ENCODE assay signal across 18 cellular contexts in genomic region chrX:17818729-17819128, GRCh38. TPM values are rescaled to one million over a fixed set of nuclear protein-coding genes. Genes with fewer than 3 reads are reported as not detected.
DNase-seq lines count a peak whose midpoint lies in the region; ATAC-seq and TF ChIP-seq lines count a peak whose summit lies in the region.
"Had no signal": no experiment of that assay in that cellular context is flagged by ENCODE, and none has a peak within 500 bp of the region (broad histone marks: within the 10 kb centered on the region; RNA-seq: fewer than 3 reads in every experiment).

No MANE protein-coding gene starts in this region.

- H3K4me1 ChIP-seq in ascending aorta (no peaks in the 10 kb centered on the region), testis (no peaks in the 10 kb centered on the region)

- H3K27me3 ChIP-seq in ascending aorta: no peaks in the 10 kb centered on the region
- no peaks in the 10 kb centered on the region for H3K27me3 ChIP-seq in testis

- no peak overlapping the region for H3K4me3 Mint-ChIP-seq in activated CD4-positive, alpha-beta T cell treated with anti-CD3 and anti-CD28 coated beads for 36 hours
- H3K4me3 Mint-ChIP-seq: CD4-positive, alpha-beta memory T cell; H9 had no signal

- POLR2A ChIA-PET in activated CD4-positive, alpha-beta T cell treated with anti-CD3 and anti-CD28 coated beads for 36 hours (lab: Charles Lee): no interaction called here

- no peaks in the 10 kb centered on the region for H3K36me3 ChIP-seq in ascending aorta
- no peaks in the 10 kb centered on the region for H3K36me3 ChIP-seq in testis (ENCODE audit: low read depth, missing control alignments)

- H3K36me3 Mint-ChIP-seq in activated CD4-positive, alpha-beta T cell treated with anti-CD3 and anti-CD28 coated beads for 36 hours (ENCODE audit: low read depth): no peaks in the 10 kb centered on the region
- H3K36me3 Mint-ChIP-seq: CD4-positive, alpha-beta memory T cell had no signal

- ATAC-seq in GM18870 (IDR thresholded peaks at IDR 0.05; ENCODE audit: unreplicated experiment): no peak
- no peak for ATAC-seq in activated CD4-positive, alpha-beta T cell treated with anti-CD3 and anti-CD28 coated beads for 36 hours
- ATAC-seq: HCT116 had no signal

- CTCF ChIA-PET in activated CD4-positive, alpha-beta T cell treated with anti-CD3 and anti-CD28 coated beads for 36 hours (lab: Charles Lee): no interaction called here

- no peaks in the 10 kb centered on the region for H3K27me3 Mint-ChIP-seq in activated CD4-positive, alpha-beta T cell treated with anti-CD3 and anti-CD28 coated beads for 36 hours
- H3K27me3 Mint-ChIP-seq: CD4-positive, alpha-beta memory T cell had no signal

- no peaks in the 10 kb centered on the region for H3K4me1 Mint-ChIP-seq in activated CD4-positive, alpha-beta T cell treated with anti-CD3 and anti-CD28 coated beads for 36 hours
- H3K4me1 Mint-ChIP-seq: CD4-positive, alpha-beta memory T cell had no signal

- peak overlapping the region; percentile 19 to 27 for H3K27ac ChIP-seq in ascending aorta
- no peak overlapping the region for H3K27ac ChIP-seq in testis
- H3K27ac ChIP-seq: GM23248 had no signal

- DNase-seq in LNCaP clone FGC (ENCODE audit: low read depth): peak; percentile 17
- no peak for DNase-seq in ascending aorta (ENCODE audit: low spot score in 2 of 2)
- peak; percentile 18 for DNase-seq in myocyte (ENCODE audit: low read depth)
- DNase-seq in testis: peak; percentile 26
- no peak for DNase-seq in activated CD4-positive, alpha-beta T cell treated with anti-CD3 and anti-CD28 coated beads for 36 hours
- no peak for DNase-seq in GM03348 (ENCODE audit: low spot score)
- DNase-seq in activated effector memory CD4-positive, alpha-beta T cell treated with Interleukin-2 at 50 U/mL for 16 hours: no peak
- DNase-seq: CD4-positive, alpha-beta memory T cell; DMS 273 treated with DMSO at 0.1 percent for 48 hours; DMS79; EL; GF-D8; GM23248; H9 had no signal

- no peak for TF ChIP-seq POLR2A in testis (IDR thresholded peaks at IDR 0.05)

- H3K9me3 ChIP-seq in ascending aorta (no peaks in the 10 kb centered on the region), testis (no peaks in the 10 kb centered on the region)

- WGBS in testis, 2 donors: 56 to 75% methylated on average over 2 to 9 of the region's 11 CpGs

- H3K4me3 ChIP-seq in LNCaP clone FGC (ENCODE audit: low read depth, low read length): no peak overlapping the region
- H3K4me3 ChIP-seq in ascending aorta: no peak overlapping the region
- H3K4me3 ChIP-seq in testis: no peak overlapping the region
- H3K4me3 ChIP-seq: GM23248 had no signal

- H3K27ac Mint-ChIP-seq in activated CD4-positive, alpha-beta T cell treated with anti-CD3 and anti-CD28 coated beads for 36 hours: no peak overlapping the region
- H3K27ac Mint-ChIP-seq: CD4-positive, alpha-beta memory T cell; H9 had no signal

- no peak for TF ChIP-seq CTCF in LNCaP clone FGC (IDR thresholded peaks at IDR 0.05; ENCODE audit: control insufficient read depth, extremely low read depth, insufficient read depth)
- TF ChIP-seq CTCF in ascending aorta (IDR thresholded peaks at IDR 0.05): no peak
- TF ChIP-seq CTCF in testis (IDR thresholded peaks at IDR 0.05): no peak

- intact Hi-C loops in ascending aorta (cut with DNase I) (loop anchor here (5.0 kb wide), 1 partner anchor 44 kb away; the partner anchor contains the start of gene RAI2), testis (cut with DNase I; ENCODE audit: low total_unique reads) (no loop called here)
- intact Hi-C loops in activated CD4-positive, alpha-beta T cell treated with anti-CD3 and anti-CD28 coated beads for 36 hours (cut with DNase I, micrococcal nuclease): loop anchor here in 1 of 2 experiments (10.0 kb wide), 1 partner anchor 386 kb away; no protein-coding TSS in a partner anchor

- no peaks in the 10 kb centered on the region for H3K9me3 Mint-ChIP-seq in activated CD4-positive, alpha-beta T cell treated with anti-CD3 and anti-CD28 coated beads for 36 hours (ENCODE audit: low read depth)
- H3K9me3 Mint-ChIP-seq: CD4-positive, alpha-beta memory T cell had no signal

RNA-seq across cellular contexts. Expression of gene RAI2, which starts 42.4 kb away (rescaled TPM):
- total RNA-seq in ascending aorta (21.5 TPM), myocyte (0.35 and 0.42 TPM in 2 replicates), testis (10 to 100 TPM in 1 of 2 donors, 1 to 10 TPM in 1; 5.7 to 12.1 TPM)
- 1.3 TPM for polyA plus RNA-seq in myocyte (2012)
- 13.5 TPM for polyA plus RNA-seq in testis (ENCODE audit: insufficient read depth, low read depth, low replicate concordance)
- under 1 TPM; 0.39 to 0.65 TPM for total RNA-seq in activated CD4-positive, alpha-beta T cell treated with anti-CD3 and anti-CD28 coated beads for 36 hours
- total RNA-seq: A172, A673, GM23248 had no signal
- polyA plus RNA-seq: GM23248 had no signal

Comparison
In these comparisons a context has a peak if more than half of its experiments do, and no peak if none do; other contexts are left out.
1. DNase-seq: peak in LNCaP clone FGC (single experiment), myocyte (single experiment) and testis (single experiment); none in ascending aorta (0 of 2), activated CD4-positive, alpha-beta T cell treated with anti-CD3 and anti-CD28 coated beads for 36 hours (single experiment), GM03348 (single experiment) and activated effector memory CD4-positive, alpha-beta T cell treated with Interleukin-2 at 50 U/mL for 16 hours (single experiment).
2. H3K27ac ChIP-seq: peak in ascending aorta (2 of 2); none in testis (0 of 2).